In genomic region chr1:155261401-155261887, GRCh38 we compare ENCODE assay signal across 9 cellular contexts. TPM values are rescaled to one million over a fixed set of nuclear protein-coding genes. Genes with fewer than 3 reads are reported as not detected.
DNase-seq lines count a peak whose midpoint lies in the region; ATAC-seq and TF ChIP-seq lines count a peak whose summit lies in the region.
"Had no signal": no experiment of that assay in that cellular context is flagged by ENCODE, and none has a peak within 500 bp of the region (broad histone marks: within the 10 kb centered on the region; RNA-seq: fewer than 3 reads in every experiment).

No MANE protein-coding gene starts in this region.

- H3K4me3 Mint-ChIP-seq in endothelial cell (ENCODE audit: unreplicated experiment): peak overlapping the region; percentile 95
- H3K4me3 Mint-ChIP-seq in osteocyte (ENCODE audit: unreplicated experiment): peak overlapping the region; percentile 97

- H3K27ac Mint-ChIP-seq in endothelial cell (ENCODE audit: unreplicated experiment) (peak overlapping the region; percentile 80), osteocyte (ENCODE audit: unreplicated experiment) (peak overlapping the region; percentile 93)

- H3K4me3 ChIP-seq in ACC112 (ENCODE audit: low read depth, low read length): peak overlapping the region; percentile 98

- no peaks in the 10 kb centered on the region for H3K27me3 ChIP-seq in ACC112 (ENCODE audit: insufficient read depth, low read length)

- peaks cover 8% of the 10 kb centered on the region for H3K4me1 ChIP-seq in ACC112 (ENCODE audit: control insufficient read depth, insufficient read depth, low read length, unreplicated experiment)

- H3K27ac ChIP-seq in ACC112 (ENCODE audit: low read depth, low read length): peak overlapping the region; percentile 59

- peak overlapping the region; percentile 88 for H2AFZ ChIP-seq in ACC112 (ENCODE audit: low read length, unreplicated experiment)

- peaks cover 56% of the 10 kb centered on the region for H3K36me3 Mint-ChIP-seq in endothelial cell (ENCODE audit: low read depth, unreplicated experiment)
- H3K36me3 Mint-ChIP-seq in osteocyte (ENCODE audit: unreplicated experiment): peaks cover 34% of the 10 kb centered on the region

- no peaks in the 10 kb centered on the region for H3K9me3 Mint-ChIP-seq in endothelial cell (ENCODE audit: unreplicated experiment)
- no peaks in the 10 kb centered on the region for H3K9me3 Mint-ChIP-seq in osteocyte (ENCODE audit: unreplicated experiment)

- H3K79me2 ChIP-seq in ACC112 (ENCODE audit: control insufficient read depth, insufficient read depth, low read length, unreplicated experiment): peaks cover 17% of the 10 kb centered on the region

- ATAC-seq in GM19438 (IDR thresholded peaks at IDR 0.05; ENCODE audit: low read depth, unreplicated experiment) (peak; percentile 24), GM18520 (IDR thresholded peaks at IDR 0.05; ENCODE audit: unreplicated experiment) (no peak), HG02870 (IDR thresholded peaks at IDR 0.05; ENCODE audit: unreplicated experiment) (no peak), HG03135 (IDR thresholded peaks at IDR 0.05; ENCODE audit: unreplicated experiment) (no peak)

- TF ChIP-seq CTCF in endothelial cell (IDR thresholded peaks at IDR 0.05; ENCODE audit: unreplicated experiment) (peak; percentile 20), osteocyte (IDR thresholded peaks at IDR 0.05) (no peak)

- peaks cover 21% of the 10 kb centered on the region for H3K36me3 ChIP-seq in ACC112 (ENCODE audit: insufficient read depth, low read length)

- H3K27me3 Mint-ChIP-seq in endothelial cell (ENCODE audit: unreplicated experiment) (peaks cover 11% of the 10 kb centered on the region), osteocyte (ENCODE audit: unreplicated experiment) (no peaks in the 10 kb centered on the region)

- DNase-seq in OCI-M1 (lab: John Stamatoyannopoulos, UW) (peak; percentile 55), endothelial cell (ENCODE audit: low spot score) (no peak), osteocyte (ENCODE audit: extremely low spot score, unreplicated experiment) (no peak)

- H3K4me1 Mint-ChIP-seq in endothelial cell (ENCODE audit: unreplicated experiment): peaks cover 23% of the 10 kb centered on the region
- H3K4me1 Mint-ChIP-seq in osteocyte (ENCODE audit: unreplicated experiment): peaks cover 27% of the 10 kb centered on the region

RNA-seq across cellular contexts. Expression of gene SCAMP3, which starts 0.7 kb away (rescaled TPM):
- total RNA-seq in endothelial cell (ENCODE audit: unreplicated experiment) (54.9 TPM), osteocyte (73.7 and 74.6 TPM in 2 replicates)

RNA-seq across cellular contexts. Expression of gene ENTREP3, which starts 6.2 kb away (rescaled TPM):
- total RNA-seq in endothelial cell (ENCODE audit: unreplicated experiment) (54.1 TPM), osteocyte (36.6 and 37.6 TPM in 2 replicates)

RNA-seq across cellular contexts. Expression of gene CLK2, which starts 11.9 kb away (rescaled TPM):
- total RNA-seq in endothelial cell (ENCODE audit: unreplicated experiment) (62.8 TPM), osteocyte (53.7 and 63.5 TPM in 2 replicates)

RNA-seq across cellular contexts. Expression of gene HCN3, which starts 15.8 kb away (rescaled TPM):
- total RNA-seq in endothelial cell (ENCODE audit: unreplicated experiment): 7.3 TPM
- 3.7 and 4.1 TPM in 2 replicates for total RNA-seq in osteocyte

RNA-seq across cellular contexts. Expression of gene PKLR, which starts 39.8 kb away (rescaled TPM):
- not detected for total RNA-seq in endothelial cell (ENCODE audit: unreplicated experiment)
- total RNA-seq in osteocyte: not detected in 2 replicates
- total RNA-seq: lung microvascular endothelial cell had no signal
